Comparison of ENCODE assay signal across 12 cellular contexts in the genomic region with DNA sequence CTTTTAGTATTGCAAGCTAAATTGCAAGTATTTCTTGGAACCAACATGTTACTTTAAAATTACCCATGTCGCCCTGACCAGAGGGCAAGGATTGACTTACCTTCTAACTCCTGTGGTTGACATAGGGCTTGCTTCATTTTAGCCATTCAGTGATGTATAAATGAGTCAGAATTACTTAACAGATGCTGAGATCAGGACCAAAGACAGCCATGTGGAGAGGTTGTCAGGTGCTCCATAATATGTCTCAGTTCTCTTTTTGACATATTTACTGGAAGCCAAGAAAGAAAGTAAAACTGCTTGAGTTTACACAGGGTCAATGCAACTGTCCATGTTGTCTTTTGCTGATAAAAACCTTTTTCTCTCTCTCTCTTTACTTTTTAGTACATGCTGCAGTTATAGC. TPM values are rescaled to one million over a fixed set of nuclear protein-coding genes. Genes with fewer than 3 reads are reported as not detected.
DNase-seq lines count a peak whose midpoint lies in the region; ATAC-seq and TF ChIP-seq lines count a peak whose summit lies in the region.
"Had no signal": no experiment of that assay in that cellular context is flagged by ENCODE, and none has a peak within 500 bp of the region (broad histone marks: within the 10 kb centered on the region; RNA-seq: fewer than 3 reads in every experiment).

No MANE protein-coding gene starts in this region.

- DNase-seq in GM12864 (ENCODE audit: low read depth) (peak; percentile 65), heart right ventricle (no peak), posterior vena cava (ENCODE audit: low spot score) (no peak), retina (no peak)
- no peak for DNase-seq in CD8-positive, alpha-beta T cell
- DNase-seq: erythroblast, kidney glomerular epithelial cell had no signal

- CTCF ChIA-PET in CD8-positive, alpha-beta T cell (lab: Charles Lee): interaction anchor here (1.6 kb wide), 1 partner anchor 185 kb away, joined by 3 read pairs; no protein-coding TSS in a partner anchor

- no peak overlapping the region for H3K27ac Mint-ChIP-seq in CD8-positive, alpha-beta T cell
- H3K27ac Mint-ChIP-seq: WTC11 had no signal

- H3K27me3 ChIP-seq in heart right ventricle: peaks cover 0 to 12% (median 0%) of the 10 kb centered on the region in 7 donors
- no peaks in the 10 kb centered on the region for H3K27me3 ChIP-seq in CD8-positive, alpha-beta T cell (ENCODE audit: insufficient read depth, low read length)
- H3K27me3 ChIP-seq: BLaER1 treated with 17β-estradiol and CSF1 and Interleukin-3, amounts not matched to agents 10 nM and 100 nM had no signal

- H3K9me3 Mint-ChIP-seq in CD8-positive, alpha-beta T cell: no peaks in the 10 kb centered on the region
- H3K9me3 Mint-ChIP-seq: WTC11 had no signal

- no peak overlapping the region for H3K27ac ChIP-seq in heart right ventricle
- no peak overlapping the region for H3K27ac ChIP-seq in CD8-positive, alpha-beta T cell (ENCODE audit: low read depth, low read length)
- H3K27ac ChIP-seq: BLaER1 treated with 17β-estradiol and CSF1 and Interleukin-3, amounts not matched to agents 10 nM and 100 nM had no signal

- no peaks in the 10 kb centered on the region for H3K4me1 Mint-ChIP-seq in CD8-positive, alpha-beta T cell (ENCODE audit: low read depth)

- intact Hi-C loops in heart right ventricle (cut with DNase I) (no loop called here), posterior vena cava (cut with DNase I) (no loop called here)
- intact Hi-C loops in CD8-positive, alpha-beta T cell (cut with DNase I, micrococcal nuclease): no loop called here

- H3K4me3 ChIP-seq in GM12864 (ENCODE audit: low read depth, low read length) (no peak overlapping the region), heart right ventricle (no peak overlapping the region)
- H3K4me3 ChIP-seq in CD8-positive, alpha-beta T cell (ENCODE audit: low read depth, low read length): no peak overlapping the region
- H3K4me3 ChIP-seq: BLaER1 treated with 17β-estradiol and CSF1 and Interleukin-3, amounts not matched to agents 10 nM and 100 nM had no signal

- no peaks in the 10 kb centered on the region for H3K4me1 ChIP-seq in heart right ventricle
- no peaks in the 10 kb centered on the region for H3K4me1 ChIP-seq in CD8-positive, alpha-beta T cell (ENCODE audit: insufficient read depth, low read length)

- TF ChIP-seq CTCF in GM12864 (IDR thresholded peaks at IDR 0.05; ENCODE audit: low read depth, low read length, missing control alignments) (no peak), heart right ventricle (IDR thresholded peaks at IDR 0.05) (no peak)
- no peak for TF ChIP-seq CTCF in CD8-positive, alpha-beta T cell (IDR thresholded peaks at IDR 0.05)

- WGBS in heart right ventricle, 2 donors: 98 to 100% methylated on average over 1 of the region's 1 CpG

- peaks cover 0 to 20% (median 0%) of the 10 kb centered on the region in 9 donors for H3K36me3 ChIP-seq in heart right ventricle
- peaks cover 9% of the 10 kb centered on the region for H3K36me3 ChIP-seq in CD8-positive, alpha-beta T cell (ENCODE audit: insufficient read depth, low read length)

- H3K4me3 Mint-ChIP-seq in CD8-positive, alpha-beta T cell: no peak overlapping the region
- H3K4me3 Mint-ChIP-seq: WTC11 had no signal

- no peaks in the 10 kb centered on the region for H3K27me3 Mint-ChIP-seq in CD8-positive, alpha-beta T cell (ENCODE audit: low read depth)

- POLR2A ChIA-PET in CD8-positive, alpha-beta T cell (lab: Charles Lee): no interaction called here

- peaks cover 55% of the 10 kb centered on the region for H3K36me3 Mint-ChIP-seq in CD8-positive, alpha-beta T cell

- H3K9me3 ChIP-seq in heart right ventricle: no peaks in the 10 kb centered on the region
- no peaks in the 10 kb centered on the region for H3K9me3 ChIP-seq in CD8-positive, alpha-beta T cell (ENCODE audit: low read length)

- peak; percentile 96 for ATAC-seq in GM19043 (IDR thresholded peaks at IDR 0.05; ENCODE audit: low read depth, unreplicated experiment)
- peak; percentile 93 for ATAC-seq in HG02759 (IDR thresholded peaks at IDR 0.05; ENCODE audit: unreplicated experiment)
- ATAC-seq in HG03521 (IDR thresholded peaks at IDR 0.05; ENCODE audit: unreplicated experiment): peak; percentile 96
- no peak for ATAC-seq in heart right ventricle
- ATAC-seq in CD8-positive, alpha-beta T cell: no peak
- ATAC-seq: WTC11 had no signal

RNA-seq across cellular contexts. Expression of a gene that starts 33.2 kb away (rescaled TPM):
- total RNA-seq in heart right ventricle: 1 to 10 TPM in 2 of 10 donors, under 1 TPM in 8; 0.12 to 1.5 (median 0.45) TPM
- under 1 TPM; 0.15 to 0.30 TPM for polyA plus RNA-seq in heart right ventricle
- under 1 TPM; 0.10 to 0.28 TPM for total RNA-seq in posterior vena cava
- not detected for total RNA-seq in CD8-positive, alpha-beta T cell
- total RNA-seq: WTC11 had no signal

Comparison
In these comparisons a context has a peak if more than half of its experiments do, and no peak if none do; other contexts are left out.
1. ATAC-seq: peak in GM19043 (single experiment), HG02759 (single experiment) and HG03521 (single experiment); none in heart right ventricle (0 of 8) and CD8-positive, alpha-beta T cell (single experiment).